8 cellular contexts compared by ENCODE assay signal in genomic region chr11:64250875-64251721, GRCh38. TPM values are rescaled to one million over a fixed set of nuclear protein-coding genes. Genes with fewer than 3 reads are reported as not detected.
A peak's percentile ranks its signal among the peaks of the same experiment; 100 is the strongest.
DNase-seq lines count a peak whose midpoint lies in the region; ATAC-seq and TF ChIP-seq lines count a peak whose summit lies in the region.

PLCB3 (plus strand) TSS chr11:64251530; CDS start chr11:64251650, 120 bp downstream.

- H3K9me3 Mint-ChIP-seq in activated T-helper 2 cell treated with anti-CD3 and anti-CD28 coated beads, Interferon-gamma antibody, Interleukin-2, Interleukin-4, amounts not matched to agents 10 μg/mL and 5 μg/mL and 100 μg/mL, durations not matched to agents 14 hours and 24 hours and 36 hours, result no peaks in the 10 kb centered on the region
- H3K9me3 Mint-ChIP-seq in neural progenitor cell, result no peaks in the 10 kb centered on the region

- peak; percentile 82 for TF ChIP-seq POLR2A in uterus (IDR thresholded peaks at IDR 0.05)

- H3K36me3 ChIP-seq in neural progenitor cell (no peaks in the 10 kb centered on the region), uterus (no peaks in the 10 kb centered on the region)

- peaks cover 21% of the 10 kb centered on the region for H3K4me1 Mint-ChIP-seq in activated T-helper 2 cell treated with anti-CD3 and anti-CD28 coated beads, Interferon-gamma antibody, Interleukin-2, Interleukin-4, amounts not matched to agents 10 μg/mL and 5 μg/mL and 100 μg/mL, durations not matched to agents 14 hours and 24 hours and 36 hours (ENCODE audit: low read depth)
- H3K4me1 Mint-ChIP-seq in neural progenitor cell, result peaks cover 45% of the 10 kb centered on the region

- peak within 1 kb of the TSS; percentile 92 for H3K4me2 ChIP-seq in neural progenitor cell

- H3F3A ChIP-seq in neural progenitor cell (ENCODE audit: low read depth), result peaks cover 49% of the 10 kb centered on the region

- H2AFZ ChIP-seq in neural progenitor cell (replicated peaks), result peak within 1 kb of the TSS; percentile 87

- H3K79me2 ChIP-seq in neural progenitor cell (ENCODE audit: low read depth), result peaks cover 15% of the 10 kb centered on the region

- H3K4me3 ChIP-seq in foreskin fibroblast (ENCODE audit: low read depth in 1 of 2, low read length in 2 of 2) (peak within 1 kb of the TSS; percentile 60 to 82), neural progenitor cell (peak within 1 kb of the TSS; percentile 80), uterus (peak within 1 kb of the TSS; percentile 82 to 88)

- DNase-seq in GM10266 (ENCODE audit: extremely low spot score) (peak; percentile 97), OCI-M1 (lab: John Stamatoyannopoulos, UW) (peak; percentile 79), foreskin fibroblast (peak in 1 of 2 donors; percentile 74), neural progenitor cell (ENCODE audit: low spot score) (peak; percentile 83), uterus (peak in 1 of 2 donors; percentile 70)
- peak; percentile 49 for DNase-seq in activated T-helper 2 cell treated with anti-CD3 and anti-CD28 coated beads, Interferon-gamma antibody, Interleukin-2, Interleukin-4, amounts not matched to agents 10 μg/mL and 5 μg/mL and 100 μg/mL, durations not matched to agents 14 hours and 24 hours and 36 hours (ENCODE audit: low spot score)

- H4K20me1 ChIP-seq in neural progenitor cell (ENCODE audit: low read depth), result peaks cover 25% of the 10 kb centered on the region

- TF ChIP-seq CTCF in GM10266 (IDR thresholded peaks at IDR 0.05; ENCODE audit: control insufficient read depth, insufficient read depth, low read depth, missing control alignments) (peak; percentile 84), foreskin fibroblast (IDR thresholded peaks at IDR 0.05; ENCODE audit: low read depth, low read length) (peak; percentile 49), neural progenitor cell (IDR thresholded peaks at IDR 0.05) (peak; percentile 67), uterus (IDR thresholded peaks at IDR 0.05) (peak; percentile 70 to 95 (median 85))

- ATAC-seq in HG02588 (IDR thresholded peaks at IDR 0.05; ENCODE audit: unreplicated experiment), result peak; percentile 42
- ATAC-seq in HG02763 (IDR thresholded peaks at IDR 0.05; ENCODE audit: unreplicated experiment), result no peak

- H3K9ac ChIP-seq in neural progenitor cell, result peak within 1 kb of the TSS; percentile 36

- intact Hi-C loops in activated T-helper 2 cell treated with anti-CD3 and anti-CD28 coated beads, Interferon-gamma antibody, Interleukin-2, Interleukin-4, amounts not matched to agents 10 μg/mL and 5 μg/mL and 100 μg/mL, durations not matched to agents 14 hours and 24 hours and 36 hours (cut with micrococcal nuclease), result loop anchor here (1.0 to 2.0 kb wide), 2 partner anchors 18 to 54 kb away; partner anchors contain the start of gene ESRRA
- intact Hi-C loops in uterus (cut with DNase I; ENCODE audit: low total_unique reads), result no loop called here

- H3K27me3 ChIP-seq in neural progenitor cell, result peaks cover 6% of the 10 kb centered on the region
- H3K27me3 ChIP-seq in uterus, result no peaks in the 10 kb centered on the region

- H3K4me1 ChIP-seq in neural progenitor cell (peaks cover 38% of the 10 kb centered on the region), uterus (peaks cover 0 to 16% of the 10 kb centered on the region in 2 donors)

- H3K27ac Mint-ChIP-seq in activated T-helper 2 cell treated with anti-CD3 and anti-CD28 coated beads, Interferon-gamma antibody, Interleukin-2, Interleukin-4, amounts not matched to agents 10 μg/mL and 5 μg/mL and 100 μg/mL, durations not matched to agents 14 hours and 24 hours and 36 hours, result peak within 1 kb of the TSS; percentile 63
- peak within 1 kb of the TSS; percentile 76 for H3K27ac Mint-ChIP-seq in neural progenitor cell

- no peak within 1 kb of the TSS for H3K27ac ChIP-seq in neural progenitor cell
- peak within 1 kb of the TSS; percentile 63 to 75 for H3K27ac ChIP-seq in uterus

- peak within 1 kb of the TSS; percentile 93 for H3K4me3 Mint-ChIP-seq in activated T-helper 2 cell treated with anti-CD3 and anti-CD28 coated beads, Interferon-gamma antibody, Interleukin-2, Interleukin-4, amounts not matched to agents 10 μg/mL and 5 μg/mL and 100 μg/mL, durations not matched to agents 14 hours and 24 hours and 36 hours (ENCODE audit: low read depth)
- H3K4me3 Mint-ChIP-seq in neural progenitor cell, result peak within 1 kb of the TSS; percentile 95

- H3K9me3 ChIP-seq in neural progenitor cell (ENCODE audit: low read depth), result no peaks in the 10 kb centered on the region
- no peaks in the 10 kb centered on the region for H3K9me3 ChIP-seq in uterus

- no peaks in the 10 kb centered on the region for H3K27me3 Mint-ChIP-seq in activated T-helper 2 cell treated with anti-CD3 and anti-CD28 coated beads, Interferon-gamma antibody, Interleukin-2, Interleukin-4, amounts not matched to agents 10 μg/mL and 5 μg/mL and 100 μg/mL, durations not matched to agents 14 hours and 24 hours and 36 hours (ENCODE audit: low read depth)
- peaks cover 17% of the 10 kb centered on the region for H3K27me3 Mint-ChIP-seq in neural progenitor cell (ENCODE audit: insufficient read depth, low read depth)

- H3K36me3 Mint-ChIP-seq in activated T-helper 2 cell treated with anti-CD3 and anti-CD28 coated beads, Interferon-gamma antibody, Interleukin-2, Interleukin-4, amounts not matched to agents 10 μg/mL and 5 μg/mL and 100 μg/mL, durations not matched to agents 14 hours and 24 hours and 36 hours (ENCODE audit: low read depth), result no peaks in the 10 kb centered on the region
- peaks cover 4% of the 10 kb centered on the region for H3K36me3 Mint-ChIP-seq in neural progenitor cell

RNA-seq across cellular contexts. Expression of gene PLCB3, which starts in this region (rescaled TPM):
- total RNA-seq in activated T-helper 2 cell treated with anti-CD3 and anti-CD28 coated beads, Interferon-gamma antibody, Interleukin-2, Interleukin-4, amounts not matched to agents 10 μg/mL and 5 μg/mL and 100 μg/mL, durations not matched to agents 14 hours and 24 hours and 36 hours, result 21.0 and 23.4 TPM in 2 replicates
- 15.6 and 43.4 TPM in 2 replicates for total RNA-seq in neural progenitor cell (ENCODE audit: low replicate concordance)
- 10 to 100 TPM in 3 of 4 donors, 1 to 10 TPM in 1; 10.0 to 39.5 (median 21.8) TPM for total RNA-seq in uterus
